Comparison of ENCODE assay signal across 31 cellular contexts in genomic region chr2:11762799-11763461, GRCh38. TPM values are rescaled to one million over a fixed set of nuclear protein-coding genes. Genes with fewer than 3 reads are reported as not detected.
DNase-seq lines count a peak whose midpoint lies in the region; ATAC-seq, FAIRE-seq and TF ChIP-seq lines count a peak whose summit lies in the region.
"Had no signal": no experiment of that assay in that cellular context is flagged by ENCODE, and none has a peak within 500 bp of the region (broad histone marks: within the 10 kb centered on the region; RNA-seq: fewer than 3 reads in every experiment).

No MANE protein-coding gene starts in this region.

- H3K9me3 Mint-ChIP-seq in CD8-positive, alpha-beta T cell, result no peaks in the 10 kb centered on the region
- peaks cover 6% of the 10 kb centered on the region for H3K9me3 Mint-ChIP-seq in neural crest cell
- H3K9me3 Mint-ChIP-seq: activated naive CD4-positive, alpha-beta T cell treated with anti-CD3 and anti-CD28 coated beads for 36 hours; naive thymus-derived CD8-positive, alpha-beta T cell; stimulated activated memory B cell treated with anti-CD40 and anti-IgM and Interleukin-4, amounts not matched to agents 10 μg/mL and 1 μg/mL and 100 μg/mL, for 72 hours had no signal

- no peaks in the 10 kb centered on the region for H3K9me3 ChIP-seq in A549
- no peaks in the 10 kb centered on the region for H3K9me3 ChIP-seq in CD8-positive, alpha-beta T cell (ENCODE audit: low read length)
- H3K9me3 ChIP-seq: gastroesophageal sphincter, left lung, ovary, Peyer's patch had no signal

- H3K4me1 Mint-ChIP-seq in CD8-positive, alpha-beta T cell (ENCODE audit: low read depth), result peaks cover 41% of the 10 kb centered on the region
- H3K4me1 Mint-ChIP-seq in neural crest cell, result peaks cover 19% of the 10 kb centered on the region

- DNase-seq in A549 (ENCODE audit: low read depth in 1 of 2, low spot score in 1 of 2), result no peak
- no peak for DNase-seq in CD8-positive, alpha-beta T cell
- peak; percentile 38 for DNase-seq in coronary artery (ENCODE audit: low spot score)
- no peak for DNase-seq in neural crest cell (ENCODE audit: low read depth, low spot score)
- DNase-seq in NCI-H526 treated with DMSO at 0.1 percent for 48 hours (lab: John Stamatoyannopoulos, UW), result no peak
- no peak for DNase-seq in activated naive CD4-positive, alpha-beta T cell treated with anti-CD3 and anti-CD28 coated beads, Interleukin-2, amount 50 U/mL, for 16 hours
- no peak for DNase-seq in SKM-1 (lab: John Stamatoyannopoulos, UW; ENCODE audit: unreplicated experiment)
- DNase-seq: activated CD8-positive, alpha-beta memory T cell treated with anti-CD3 and anti-CD28 coated beads for 24 hours; activated naive CD4-positive, alpha-beta T cell treated with anti-CD3 and anti-CD28 coated beads for 36 hours; activated T-cell treated with anti-CD3 and anti-CD28 coated beads, Interleukin-2, amount 50 U/mL, for 1 hour; aorta; Calu3; caudate nucleus; DMS79 treated with DMSO at 0.1 percent for 48 hours; hypothalamus; IMR-90; midbrain; naive thymus-derived CD8-positive, alpha-beta T cell; NCI-H1092 treated with DMSO at 0.1 percent for 48 hours; NCI-H2029; NCI-H526; Peyer's patch; stimulated activated CD4-positive, alpha-beta T cell treated with anti-CD3 and anti-CD28 coated beads, Interleukin-12 subunit alpha, Interleukin-12 subunit beta, amount 100 ng/mL, for 4 hours; stimulated activated CD4-positive, alpha-beta T cell treated with anti-CD3 and anti-CD28 coated beads, Interleukin-4, amount 100 ng/mL, for 24 hours had no signal

- H3K27ac Mint-ChIP-seq in CD8-positive, alpha-beta T cell, result peak overlapping the region; percentile 45
- peak overlapping the region; percentile 90 for H3K27ac Mint-ChIP-seq in neural crest cell (ENCODE audit: unreplicated experiment)
- H3K27ac Mint-ChIP-seq: activated naive CD4-positive, alpha-beta T cell treated with anti-CD3 and anti-CD28 coated beads for 36 hours; stimulated activated memory B cell treated with anti-CD40 and anti-IgM and Interleukin-4, amounts not matched to agents 10 μg/mL and 1 μg/mL and 100 μg/mL, for 72 hours; type B pancreatic cell had no signal

- TF ChIP-seq POLR2A in A549 (IDR thresholded peaks at IDR 0.05; ENCODE audit: low read length), result no peak

- POLR2A ChIA-PET in A549 (lab: Yijun Ruan, JAX), result no interaction called here
- POLR2A ChIA-PET in CD8-positive, alpha-beta T cell (lab: Charles Lee), result no interaction called here

- no peak for TF ChIP-seq RAD21 in A549 (conservative IDR thresholded peaks at IDR 0.05 in 1 of 2, IDR thresholded peaks at IDR 0.05 in 1 of 2)

- peaks cover 5% of the 10 kb centered on the region; the same call in 1 of the 3 replicates for H3K4me1 ChIP-seq in A549
- peaks cover 17% of the 10 kb centered on the region for H3K4me1 ChIP-seq in CD8-positive, alpha-beta T cell (ENCODE audit: insufficient read depth, low read length)

- peak; percentile 37 to 42; a peak in 3 of 6 replicates for ATAC-seq in A549
- no peak for ATAC-seq in CD8-positive, alpha-beta T cell
- ATAC-seq: activated CD4-positive, CD25-positive, alpha-beta regulatory T cell treated with anti-CD3 and anti-CD28 coated beads, Interleukin-2, amount 50 U/mL, for 24 hours; gastroesophageal sphincter; left lung; naive thymus-derived CD8-positive, alpha-beta T cell; stimulated activated memory B cell treated with anti-CD40 and anti-IgM and Interleukin-4, amounts not matched to agents 10 μg/mL and 1 μg/mL and 100 μg/mL, for 72 hours had no signal

- H3K36me3 ChIP-seq in CD8-positive, alpha-beta T cell (ENCODE audit: insufficient read depth, low read length), result peaks cover 25% of the 10 kb centered on the region
- H3K36me3 ChIP-seq: ovary had no signal

- H3K4me3 Mint-ChIP-seq in CD8-positive, alpha-beta T cell, result no peak overlapping the region
- H3K4me3 Mint-ChIP-seq in neural crest cell, result no peak overlapping the region
- H3K4me3 Mint-ChIP-seq: activated naive CD4-positive, alpha-beta T cell treated with anti-CD3 and anti-CD28 coated beads for 36 hours; naive thymus-derived CD8-positive, alpha-beta T cell; stimulated activated memory B cell treated with anti-CD40 and anti-IgM and Interleukin-4, amounts not matched to agents 10 μg/mL and 1 μg/mL and 100 μg/mL, for 72 hours; type B pancreatic cell had no signal

- H3K27me3 ChIP-seq in CD8-positive, alpha-beta T cell (ENCODE audit: insufficient read depth, low read length), result no peaks in the 10 kb centered on the region
- H3K27me3 ChIP-seq: BLaER1 treated with 17β-estradiol and CSF1 and Interleukin-3, amounts not matched to agents 10 nM and 100 nM; gastroesophageal sphincter; left lung; ovary; Peyer's patch had no signal

- TF ChIP-seq EP300 in A549 (IDR thresholded peaks at IDR 0.05), result no peak

- H3K4me2 ChIP-seq in A549, result no peak overlapping the region

- intact Hi-C loops in CD8-positive, alpha-beta T cell (cut with DNase I, micrococcal nuclease), result no loop called here

- H3K4me3 ChIP-seq in A549 (no peak overlapping the region), coronary artery (no peak overlapping the region)
- H3K4me3 ChIP-seq in CD8-positive, alpha-beta T cell (ENCODE audit: low read depth, low read length), result no peak overlapping the region
- H3K4me3 ChIP-seq: BLaER1 treated with 17β-estradiol and CSF1 and Interleukin-3, amounts not matched to agents 10 nM and 100 nM; gastroesophageal sphincter; left lung; ovary; Peyer's patch had no signal

- peaks cover 62% of the 10 kb centered on the region for H3K36me3 Mint-ChIP-seq in CD8-positive, alpha-beta T cell
- peaks cover 59% of the 10 kb centered on the region for H3K36me3 Mint-ChIP-seq in neural crest cell (ENCODE audit: low read depth)

- H3K27ac ChIP-seq in A549, result no peak overlapping the region
- no peak overlapping the region for H3K27ac ChIP-seq in CD8-positive, alpha-beta T cell (ENCODE audit: low read depth, low read length)
- no peak overlapping the region for H3K27ac ChIP-seq in coronary artery
- H3K27ac ChIP-seq: gastroesophageal sphincter, left lung, ovary, Peyer's patch had no signal

- H3K27me3 Mint-ChIP-seq in CD8-positive, alpha-beta T cell (ENCODE audit: low read depth), result no peaks in the 10 kb centered on the region
- no peaks in the 10 kb centered on the region for H3K27me3 Mint-ChIP-seq in neural crest cell (ENCODE audit: low read depth)
- H3K27me3 Mint-ChIP-seq: naive thymus-derived CD8-positive, alpha-beta T cell; stimulated activated memory B cell treated with anti-CD40 and anti-IgM and Interleukin-4, amounts not matched to agents 10 μg/mL and 1 μg/mL and 100 μg/mL, for 72 hours; type B pancreatic cell had no signal

- no peak for TF ChIP-seq CTCF in A549 (IDR thresholded peaks at IDR 0.05)
- no peak for TF ChIP-seq CTCF in CD8-positive, alpha-beta T cell (IDR thresholded peaks at IDR 0.05)
- no peak for TF ChIP-seq CTCF in coronary artery (IDR thresholded peaks at IDR 0.05)
- TF ChIP-seq CTCF in neural crest cell (conservative IDR thresholded peaks at IDR 0.05), result no peak

- WGBS in A549 (ENCODE audit: missing lambda C conversion rate), result 88% methylated on average over 20 of the region's 20 CpGs

- CTCF ChIA-PET in A549 (lab: Yijun Ruan, JAX), result interaction anchor here (0.8 to 4.9 kb wide), 10 partner anchors 9 to 630 kb away, joined by 3 to 20 read pairs (median 8); a partner anchor contains a TSS
- CTCF ChIA-PET in CD8-positive, alpha-beta T cell (lab: Charles Lee), result interaction anchor here (1.0 to 2.8 kb wide), 3 partner anchors 15 to 70 kb away, joined by 3 to 10 read pairs (median 7); no protein-coding TSS in a partner anchor

- FAIRE-seq in A549 (lab: Jason Lieb, UNC), result no peak

TF ChIP-seq in A549, 52 proteins besides CTCF, POLR2A, EP300 and RAD21 (continues in another document):
- no peak for TF ChIP-seq CEBPB (IDR thresholded peaks at IDR 0.05)
- TF ChIP-seq HOXB13 (CRISPR knock-in tag; IDR thresholded peaks at IDR 0.05; ENCODE audit: low read depth), result no peak
- TF ChIP-seq NPAS2 (CRISPR knock-in tag; IDR thresholded peaks at IDR 0.05; ENCODE audit: borderline replicate concordance), result no peak
- no peak for TF ChIP-seq CHD2 (IDR thresholded peaks at IDR 0.05; ENCODE audit: low read length, partially characterized antibody)
- TF ChIP-seq USF2 (IDR thresholded peaks at IDR 0.05), result no peak
- no peak for TF ChIP-seq ZFP36 (IDR thresholded peaks at IDR 0.05; ENCODE audit: borderline replicate concordance, partially characterized antibody)
- TF ChIP-seq FOXS1 (CRISPR knock-in tag; IDR thresholded peaks at IDR 0.05), result no peak
- TF ChIP-seq ATOH8 (CRISPR knock-in tag; IDR thresholded peaks at IDR 0.05; ENCODE audit: low read depth), result no peak
- TF ChIP-seq RCOR1 (IDR thresholded peaks at IDR 0.05; ENCODE audit: low read depth, low read length), result no peak
- no peak for TF ChIP-seq ELK1 (IDR thresholded peaks at IDR 0.05; ENCODE audit: low read depth, low read length)

RNA-seq across cellular contexts. Expression of gene LPIN1, which starts 16.5 kb away (rescaled TPM):
- 18.5 and 19.2 TPM in 2 replicates for polyA plus RNA-seq in A549 (2011; rRNA removed)
- 14.2 and 15.7 TPM in 2 replicates for polyA plus RNA-seq in A549 (2012; cell fraction: cytosol; rRNA removed)
- 22.9 and 29.1 TPM in 2 replicates for polyA plus RNA-seq in A549 (2012; cell fraction: nucleus; rRNA removed)
- polyA plus RNA-seq in A549 (2017; fragmentation: RNase III; extraction: RNeasy Plus Mini Kit Qiagen cat#74134 plus additional on column Dnase treatment), result 14.7 to 27.5 TPM (median 25.1 TPM) in 3 replicates
- polyA minus RNA-seq in A549 (2011; rRNA and poly(A)+ RNA removed), result 16.5 and 19.3 TPM in 2 replicates
- 100 to 1,000 TPM; 125 to 126 TPM for total RNA-seq in CD8-positive, alpha-beta T cell
- total RNA-seq in neural crest cell, result 42.3 and 43.9 TPM in 2 replicates
